ENCODE assay signal across 1 cellular context in genomic region chr7:127588697-127589482, GRCh38.
A peak's percentile ranks its signal among the peaks of the same experiment; 100 is the strongest.
TF ChIP-seq lines count a peak whose summit lies in the region.

No MANE protein-coding gene starts in this region.

TF ChIP-seq in K562, 482 proteins besides CTCF, POLR2A, EP300 and RAD21 (continued from another document):
- TF ChIP-seq E2F4 (CRISPR knock-in tag; IDR thresholded peaks at IDR 0.05; ENCODE audit: low read depth) (peak; percentile 14; the same call in 1 of the 2 replicates), HLTF (IDR thresholded peaks at IDR 0.05) (peak; percentile 81; the same call in 1 of the 2 replicates), DPF2 (IDR thresholded peaks at IDR 0.05) (peak; percentile 71; the same call in 1 of the 2 replicates), SP1 (CRISPR knock-in tag; IDR thresholded peaks at IDR 0.05) (peak; percentile 52; the same call in 1 of the 2 replicates), SMARCE1 (IDR thresholded peaks at IDR 0.05) (peak; percentile 62), MAFK (IDR thresholded peaks at IDR 0.05; ENCODE audit: low read length) (no peak), RFX7 (CRISPR knock-in tag; IDR thresholded peaks at IDR 0.05) (no peak), ARID1B (IDR thresholded peaks at IDR 0.05) (peak; percentile 57), SNAPC5 (CRISPR knock-in tag; IDR thresholded peaks at IDR 0.05) (no peak), ZNF511 (CRISPR knock-in tag; IDR thresholded peaks at IDR 0.05) (peak; percentile 62; the same call in 1 of the 2 replicates), TOE1 (IDR thresholded peaks at IDR 0.05; ENCODE audit: borderline replicate concordance) (0 out of 2 replicates have a peak, but pooled peaks have one; percentile 68), TOE1 (CRISPR knock-in tag; IDR thresholded peaks at IDR 0.05; ENCODE audit: borderline replicate concordance, low read depth) (no peak), CC2D1A (IDR thresholded peaks at IDR 0.05) (peak; percentile 63; the same call in 1 of the 2 replicates), GTF2E2 (tag; IDR thresholded peaks at IDR 0.05) (0 out of 2 replicates have a peak, but pooled peaks have one; percentile 35), NR3C1 (CRISPR knock-in tag; IDR thresholded peaks at IDR 0.05) (peak; percentile 14; the same call in 1 of the 2 replicates), MAFG (tag; conservative IDR thresholded peaks at IDR 0.05) (no peak), L3MBTL2 (IDR thresholded peaks at IDR 0.05) (peak; percentile 81), SRF (CRISPR knock-in tag; IDR thresholded peaks at IDR 0.05) (peak in 1 of 2 experiments; percentile 48; a peak in 1 of 4 replicates), RBBP5 (IDR thresholded peaks at IDR 0.05; ENCODE audit: borderline replicate concordance, insufficient read depth, low read length, poor library complexity, severe bottlenecking) (no peak), KAT7 (CRISPR knock-in tag; IDR thresholded peaks at IDR 0.05; ENCODE audit: borderline replicate concordance) (0 out of 2 replicates have a peak, but pooled peaks have one; percentile 3)
- TF ChIP-seq, protein P1, sequence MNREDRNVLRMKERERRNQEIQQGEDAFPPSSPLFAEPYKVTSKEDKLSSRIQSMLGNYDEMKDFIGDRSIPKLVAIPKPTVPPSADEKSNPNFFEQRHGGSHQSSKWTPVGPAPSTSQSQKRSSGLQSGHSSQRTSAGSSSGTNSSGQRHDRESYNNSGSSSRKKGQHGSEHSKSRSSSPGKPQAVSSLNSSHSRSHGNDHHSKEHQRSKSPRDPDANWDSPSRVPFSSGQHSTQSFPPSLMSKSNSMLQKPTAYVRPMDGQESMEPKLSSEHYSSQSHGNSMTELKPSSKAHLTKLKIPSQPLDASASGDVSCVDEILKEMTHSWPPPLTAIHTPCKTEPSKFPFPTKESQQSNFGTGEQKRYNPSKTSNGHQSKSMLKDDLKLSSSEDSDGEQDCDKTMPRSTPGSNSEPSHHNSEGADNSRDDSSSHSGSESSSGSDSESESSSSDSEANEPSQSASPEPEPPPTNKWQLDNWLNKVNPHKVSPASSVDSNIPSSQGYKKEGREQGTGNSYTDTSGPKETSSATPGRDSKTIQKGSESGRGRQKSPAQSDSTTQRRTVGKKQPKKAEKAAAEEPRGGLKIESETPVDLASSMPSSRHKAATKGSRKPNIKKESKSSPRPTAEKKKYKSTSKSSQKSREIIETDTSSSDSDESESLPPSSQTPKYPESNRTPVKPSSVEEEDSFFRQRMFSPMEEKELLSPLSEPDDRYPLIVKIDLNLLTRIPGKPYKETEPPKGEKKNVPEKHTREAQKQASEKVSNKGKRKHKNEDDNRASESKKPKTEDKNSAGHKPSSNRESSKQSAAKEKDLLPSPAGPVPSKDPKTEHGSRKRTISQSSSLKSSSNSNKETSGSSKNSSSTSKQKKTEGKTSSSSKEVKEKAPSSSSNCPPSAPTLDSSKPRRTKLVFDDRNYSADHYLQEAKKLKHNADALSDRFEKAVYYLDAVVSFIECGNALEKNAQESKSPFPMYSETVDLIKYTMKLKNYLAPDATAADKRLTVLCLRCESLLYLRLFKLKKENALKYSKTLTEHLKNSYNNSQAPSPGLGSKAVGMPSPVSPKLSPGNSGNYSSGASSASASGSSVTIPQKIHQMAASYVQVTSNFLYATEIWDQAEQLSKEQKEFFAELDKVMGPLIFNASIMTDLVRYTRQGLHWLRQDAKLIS (CRISPR knock-in tag; IDR thresholded peaks at IDR 0.05), result no peak
TF ChIP-seq in K562: peak in this region for 92.
